23 cellular contexts compared by ENCODE assay signal in the genomic region with DNA sequence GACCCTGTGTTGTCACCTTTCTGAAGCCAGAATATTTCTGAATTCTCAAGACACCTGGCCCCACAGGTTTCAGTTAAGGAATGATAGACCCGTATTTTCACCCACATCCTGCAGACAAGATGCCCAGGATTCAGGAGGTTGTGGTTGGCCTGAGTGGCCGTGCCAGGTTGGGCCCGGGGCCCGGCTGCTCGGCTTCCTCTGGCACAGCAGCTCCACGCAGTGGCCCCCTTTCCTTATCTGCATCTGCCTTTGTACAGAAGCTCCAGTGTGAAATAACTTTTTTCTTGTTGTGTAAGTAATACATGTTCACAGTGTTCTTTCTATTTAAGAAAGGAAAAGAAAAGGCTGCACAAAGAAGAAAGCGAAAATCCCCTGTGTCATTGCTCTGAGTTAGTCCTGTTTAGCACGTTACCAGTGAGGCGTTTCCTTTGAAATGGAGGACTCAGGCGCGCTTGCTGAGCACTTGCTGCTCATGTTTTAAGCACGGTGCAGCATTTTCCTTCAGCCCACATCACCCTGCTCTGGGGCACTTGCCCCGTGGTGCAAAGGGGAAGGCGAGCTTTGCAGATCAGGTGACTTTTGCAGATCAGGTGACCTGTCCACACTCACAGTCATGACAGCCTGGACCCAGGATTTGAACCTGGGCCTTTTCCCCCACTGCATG. TPM values are rescaled to one million over a fixed set of nuclear protein-coding genes. Genes with fewer than 3 reads are reported as not detected.
DNase-seq lines count a peak whose midpoint lies in the region; ATAC-seq, FAIRE-seq and TF ChIP-seq lines count a peak whose summit lies in the region.
"Had no signal": no experiment of that assay in that cellular context is flagged by ENCODE, and none has a peak within 500 bp of the region (broad histone marks: within the 10 kb centered on the region; RNA-seq: fewer than 3 reads in every experiment).

No MANE protein-coding gene starts in this region.

- no peak overlapping the region for H3K4me3 Mint-ChIP-seq in activated CD4-positive, alpha-beta T cell treated with anti-CD3 and anti-CD28 coated beads, Interleukin-2, amount 10 ng/mL, durations not matched to agents 7 days and 5 days
- H3K4me3 Mint-ChIP-seq in T-cell: no peak overlapping the region
- H3K4me3 Mint-ChIP-seq in activated naive CD8-positive, alpha-beta T cell treated with anti-CD3 and anti-CD28 coated beads, Interleukin-2, amount 10 ng/mL, durations not matched to agents 7 days and 5 days: peak overlapping the region; percentile 13
- H3K4me3 Mint-ChIP-seq in type B pancreatic cell: no peak overlapping the region

- H3K36me3 Mint-ChIP-seq in activated CD4-positive, alpha-beta T cell treated with anti-CD3 and anti-CD28 coated beads, Interleukin-2, amount 10 ng/mL, durations not matched to agents 7 days and 5 days (ENCODE audit: low read depth): peaks cover 33% of the 10 kb centered on the region
- peaks cover 43% of the 10 kb centered on the region for H3K36me3 Mint-ChIP-seq in T-cell
- H3K36me3 Mint-ChIP-seq in activated naive CD8-positive, alpha-beta T cell treated with anti-CD3 and anti-CD28 coated beads, Interleukin-2, amount 10 ng/mL, durations not matched to agents 7 days and 5 days: peaks cover 11% of the 10 kb centered on the region
- no peaks in the 10 kb centered on the region for H3K36me3 Mint-ChIP-seq in type B pancreatic cell

- peaks cover 47% of the 10 kb centered on the region for H3K4me1 Mint-ChIP-seq in activated CD4-positive, alpha-beta T cell treated with anti-CD3 and anti-CD28 coated beads, Interleukin-2, amount 10 ng/mL, durations not matched to agents 7 days and 5 days
- H3K4me1 Mint-ChIP-seq in T-cell: peaks cover 43 to 62% (median 55%) of the 10 kb centered on the region in 3 donors
- peaks cover 28% of the 10 kb centered on the region for H3K4me1 Mint-ChIP-seq in activated naive CD8-positive, alpha-beta T cell treated with anti-CD3 and anti-CD28 coated beads, Interleukin-2, amount 10 ng/mL, durations not matched to agents 7 days and 5 days
- H3K4me1 Mint-ChIP-seq in type B pancreatic cell (ENCODE audit: unreplicated experiment): no peaks in the 10 kb centered on the region

- H3K27ac Mint-ChIP-seq in activated CD4-positive, alpha-beta T cell treated with anti-CD3 and anti-CD28 coated beads, Interleukin-2, amount 10 ng/mL, durations not matched to agents 7 days and 5 days: peak overlapping the region; percentile 69
- H3K27ac Mint-ChIP-seq in T-cell (peak overlapping the region; percentile 23 to 28), type B pancreatic cell (no peak overlapping the region)
- peak overlapping the region; percentile 54 for H3K27ac Mint-ChIP-seq in activated naive CD8-positive, alpha-beta T cell treated with anti-CD3 and anti-CD28 coated beads, Interleukin-2, amount 10 ng/mL, durations not matched to agents 7 days and 5 days

- TF ChIP-seq POLR2A in A549 (IDR thresholded peaks at IDR 0.05; ENCODE audit: low read length): no peak

- no peak for TF ChIP-seq EP300 in A549 (IDR thresholded peaks at IDR 0.05)

- H3K9me3 Mint-ChIP-seq in activated CD4-positive, alpha-beta T cell treated with anti-CD3 and anti-CD28 coated beads, Interleukin-2, amount 10 ng/mL, durations not matched to agents 7 days and 5 days: no peaks in the 10 kb centered on the region
- H3K9me3 Mint-ChIP-seq in T-cell (no peaks in the 10 kb centered on the region), type B pancreatic cell (no peaks in the 10 kb centered on the region)
- no peaks in the 10 kb centered on the region for H3K9me3 Mint-ChIP-seq in activated naive CD8-positive, alpha-beta T cell treated with anti-CD3 and anti-CD28 coated beads, Interleukin-2, amount 10 ng/mL, durations not matched to agents 7 days and 5 days

- H3K4me2 ChIP-seq in A549: no peak overlapping the region
- H3K4me2 ChIP-seq: SK-N-SH had no signal

- H3K4me1 ChIP-seq in A549: no peaks in the 10 kb centered on the region

- no peak for TF ChIP-seq RAD21 in A549 (conservative IDR thresholded peaks at IDR 0.05 in 1 of 2, IDR thresholded peaks at IDR 0.05 in 1 of 2)

- ATAC-seq in A549 (no peak), T-cell (replicated peaks in 1 of 4) (peak in 2 of 4 experiments; percentile 19 to 28)
- no peak for ATAC-seq in activated naive CD8-positive, alpha-beta T cell treated with anti-CD3 and anti-CD28 coated beads, Interleukin-2, amount 10 ng/mL, durations not matched to agents 7 days and 5 days (ENCODE audit: low read depth)
- ATAC-seq: Panc1 had no signal

- TF ChIP-seq CTCF in A549 (IDR thresholded peaks at IDR 0.05) (no peak), type B pancreatic cell (conservative IDR thresholded peaks at IDR 0.05) (no peak)

- POLR2A ChIA-PET in activated CD4-positive, alpha-beta T cell treated with anti-CD3 and anti-CD28 coated beads, Interleukin-2, amount 10 ng/mL, durations not matched to agents 7 days and 5 days (lab: Charles Lee): no interaction called here
- POLR2A ChIA-PET in A549 (lab: Yijun Ruan, JAX): no interaction called here
- POLR2A ChIA-PET in T-cell (lab: Charles Lee): no interaction called here
- POLR2A ChIA-PET in activated naive CD8-positive, alpha-beta T cell treated with anti-CD3 and anti-CD28 coated beads, Interleukin-2, amount 10 ng/mL, durations not matched to agents 7 days and 5 days (lab: Charles Lee): interaction anchor here (1.1 kb wide), 1 partner anchor 12 kb away, joined by 4 read pairs; no protein-coding TSS in a partner anchor

- no peak for FAIRE-seq in A549 (lab: Jason Lieb, UNC)
- FAIRE-seq: H54 had no signal

- WGBS in A549 (ENCODE audit: missing lambda C conversion rate): 96% methylated on average over 14 of the region's 14 CpGs

- H3K27me3 Mint-ChIP-seq in activated CD4-positive, alpha-beta T cell treated with anti-CD3 and anti-CD28 coated beads, Interleukin-2, amount 10 ng/mL, durations not matched to agents 7 days and 5 days: no peaks in the 10 kb centered on the region
- H3K27me3 Mint-ChIP-seq in T-cell (no peaks in the 10 kb centered on the region), type B pancreatic cell (no peaks in the 10 kb centered on the region)
- H3K27me3 Mint-ChIP-seq in activated naive CD8-positive, alpha-beta T cell treated with anti-CD3 and anti-CD28 coated beads, Interleukin-2, amount 10 ng/mL, durations not matched to agents 7 days and 5 days: no peaks in the 10 kb centered on the region

- no peak overlapping the region for H3K4me3 ChIP-seq in A549

- no peak overlapping the region for H3K27ac ChIP-seq in A549
- H3K27ac ChIP-seq: C4-2B had no signal

- CTCF ChIA-PET in activated CD4-positive, alpha-beta T cell treated with anti-CD3 and anti-CD28 coated beads, Interleukin-2, amount 10 ng/mL, durations not matched to agents 7 days and 5 days (lab: Charles Lee): no interaction called here
- CTCF ChIA-PET in A549 (lab: Yijun Ruan, JAX) (interaction anchor here (1.3 kb wide), 1 partner anchor 12 kb away, joined by 5 read pairs; a partner anchor contains a TSS), T-cell (lab: Charles Lee) (no interaction called here)

- DNase-seq in activated CD4-positive, alpha-beta T cell treated with anti-CD3 and anti-CD28 coated beads, Interleukin-2, amount 10 ng/mL, durations not matched to agents 7 days and 5 days: no peak
- no peak for DNase-seq in activated CD4-positive, alpha-beta T cell treated with anti-CD3 and anti-CD28 coated beads, Interleukin-2, amount 50 U/mL, for 4 hours
- DNase-seq in A549 (ENCODE audit: low read depth in 1 of 2, low spot score in 1 of 2) (no peak), T-cell (no peak), type B pancreatic cell (ENCODE audit: extremely low spot score, unreplicated experiment) (no peak), MV-4-11 (lab: John Stamatoyannopoulos, UW) (no peak)
- DNase-seq in activated naive CD8-positive, alpha-beta T cell treated with anti-CD3 and anti-CD28 coated beads, Interleukin-2, amount 10 ng/mL, durations not matched to agents 7 days and 5 days: no peak
- DNase-seq: 8988T; EL; GF-D8; KG1; NCI-H1105; NCI-H146; NCI-H2029; NCI-H2227 treated with DMSO at 0.1 percent for 48 hours; NCI-H524; NCI-H774; NK-92 treated with Interleukin-12 subunit alpha and Interleukin-12 subunit beta, amount 100 ng/mL, for 24 hours; SIG-M5; SK-N-SH had no signal

- no peaks in the 10 kb centered on the region for H3K9me3 ChIP-seq in A549
- H3K9me3 ChIP-seq: SK-N-SH had no signal

RNA-seq across cellular contexts. Expression of a gene that starts 12.8 kb away (rescaled TPM):
- 10 to 100 TPM; 77.1 to 87.0 TPM for total RNA-seq in activated CD4-positive, alpha-beta T cell treated with anti-CD3 and anti-CD28 coated beads, Interleukin-2, amount 10 ng/mL, durations not matched to agents 7 days and 5 days
- polyA plus RNA-seq in A549 (2011; rRNA removed) (13.1 and 21.1 TPM in 2 replicates), A549 (2017; fragmentation: RNase III; extraction: RNeasy Plus Mini Kit Qiagen cat#74134 plus additional on column Dnase treatment) (46.5 to 48.2 TPM (median 47.9 TPM) in 3 replicates)
- 34.3 and 35.9 TPM in 2 replicates for polyA plus RNA-seq in A549 (2012; cell fraction: cytosol; rRNA removed)
- 93.0 and 98.7 TPM in 2 replicates for polyA plus RNA-seq in A549 (2012; cell fraction: nucleus; rRNA removed)
- polyA minus RNA-seq in A549 (2011; rRNA and poly(A)+ RNA removed): 6.5 and 12.3 TPM in 2 replicates
- total RNA-seq in T-cell (100 to 1,000 TPM in 2 of 5 donors, 10 to 100 TPM in 3; 87.0 to 111 (median 91.5) TPM), type B pancreatic cell (ENCODE audit: low replicate concordance) (56.5 and 70.2 TPM in 2 replicates)
- 10 to 100 TPM; 83.4 to 88.7 TPM for total RNA-seq in activated naive CD8-positive, alpha-beta T cell treated with anti-CD3 and anti-CD28 coated beads, Interleukin-2, amount 10 ng/mL, durations not matched to agents 7 days and 5 days

RNA-seq across cellular contexts. Expression of a gene that starts 55.3 kb away (rescaled TPM):
- under 1 TPM in 1 of 2 experiments, not detected in 1; 0.20 TPM for total RNA-seq in activated CD4-positive, alpha-beta T cell treated with anti-CD3 and anti-CD28 coated beads, Interleukin-2, amount 10 ng/mL, durations not matched to agents 7 days and 5 days
- polyA plus RNA-seq in A549 (2011; rRNA removed) (not detected in 2 replicates), A549 (2017; fragmentation: RNase III; extraction: RNeasy Plus Mini Kit Qiagen cat#74134 plus additional on column Dnase treatment) (not detected in 3 replicates)
- 0.06 and 0.09 TPM in 2 replicates for polyA plus RNA-seq in A549 (2012; cell fraction: cytosol; rRNA removed)
- 0.71 and 0.95 TPM in 2 replicates for polyA plus RNA-seq in A549 (2012; cell fraction: nucleus; rRNA removed)
- polyA minus RNA-seq in A549 (2011; rRNA and poly(A)+ RNA removed): 0.24 TPM in 1 of 2 replicates, not detected in the other
- total RNA-seq in T-cell (under 1 TPM in 3 of 5 donors, not detected in 2; 0.35 to 0.93 (median 0.39) TPM), type B pancreatic cell (ENCODE audit: low replicate concordance) (0.39 TPM in 1 of 2 replicates, not detected in the other)
- total RNA-seq in activated naive CD8-positive, alpha-beta T cell treated with anti-CD3 and anti-CD28 coated beads, Interleukin-2, amount 10 ng/mL, durations not matched to agents 7 days and 5 days: under 1 TPM in 1 of 2 experiments, not detected in 1; 0.68 TPM
